Comparison of ENCODE assay signal across 8 cellular contexts in the genomic region with DNA sequence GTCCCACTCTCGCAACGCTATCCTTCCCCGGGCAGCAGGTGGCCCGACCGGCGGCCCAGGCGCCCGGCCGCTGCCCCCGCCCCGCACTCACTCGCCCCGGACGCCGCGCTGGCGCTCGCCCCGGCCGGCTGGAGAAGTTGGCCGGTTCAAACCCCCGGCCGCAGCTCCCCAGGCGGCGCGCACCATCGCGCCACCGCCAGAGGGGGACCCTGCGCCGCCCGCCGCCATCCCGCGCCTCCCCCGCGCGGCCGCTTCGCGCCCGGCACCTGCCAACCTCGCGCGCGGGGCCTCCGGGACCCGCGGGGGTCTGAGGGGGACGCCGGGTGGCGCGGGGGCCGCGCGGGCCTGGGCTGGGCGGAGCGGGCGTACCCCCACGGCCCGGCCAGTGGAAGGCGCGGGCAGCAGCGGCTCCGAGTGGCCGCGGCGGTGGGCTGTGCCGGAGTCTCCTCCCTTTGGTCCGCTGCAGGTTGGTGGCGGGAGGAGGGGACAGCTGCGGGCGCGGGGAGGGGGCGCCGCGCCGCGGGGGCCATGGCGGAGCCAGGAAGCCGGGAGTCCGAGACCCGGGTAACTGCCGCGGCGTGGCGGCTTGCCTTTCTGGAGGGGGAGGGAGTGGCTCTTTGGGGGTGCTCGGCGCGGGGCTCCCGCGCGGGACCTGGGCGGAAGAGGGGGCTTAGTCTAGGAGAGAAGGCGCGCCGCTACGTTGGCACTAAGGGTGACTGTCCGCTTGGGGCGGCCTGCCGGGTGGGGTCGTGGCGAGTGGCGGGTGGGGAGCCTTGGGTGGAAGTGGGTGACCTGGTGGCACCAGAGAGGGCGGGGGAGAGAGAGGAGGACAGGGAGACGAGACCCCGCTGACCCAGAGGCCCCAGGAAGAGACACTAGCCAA. TPM values are rescaled to one million over a fixed set of nuclear protein-coding genes. Genes with fewer than 3 reads are reported as not detected.
DNase-seq lines count a peak whose midpoint lies in the region; ATAC-seq, FAIRE-seq and TF ChIP-seq lines count a peak whose summit lies in the region.

A gene (plus strand): TSS at position 434 of the 883 bp plus-strand sequence. CDS start 95 bp downstream, at position 529.
A gene (minus strand): TSS at position 139 of the 883 bp plus-strand sequence. CDS start 715 bp downstream, outside the sequence.

- ATAC-seq in HepG2: peak; percentile 74

- peaks cover 66% of the 10 kb centered on the region for H3K79me2 ChIP-seq in HepG2 (ENCODE audit: insufficient read depth, low read length)

- intact Hi-C loops in HepG2 (cut with micrococcal nuclease; ENCODE audit: unreplicated experiment): loop anchor here (5.0 kb wide), 1 partner anchor 32 kb away; no protein-coding TSS in a partner anchor

- H3K4me3 ChIP-seq in HepG2 (replicated peaks in 1 of 3; ENCODE audit: insufficient read depth in 1 of 3, low read depth in 2 of 3, low read length in 3 of 3): peak within 1 kb of the TSS; percentile 86 to 94 (median 92)

- H3K4me1 ChIP-seq in HepG2 (ENCODE audit: insufficient read depth, low read length): peaks cover 79% of the 10 kb centered on the region

- POLR2A ChIA-PET in HepG2 (lab: Yijun Ruan, JAX): interaction anchor here (0.8 to 11.6 kb wide), 10 partner anchors 9 to 180 kb away, joined by 3 to 383 read pairs (median 4); a partner anchor contains a TSS

- in situ Hi-C loops in HepG2 (cut with HindIII; ENCODE audit: extremely low pct_ligation_motif_present, low pct_unique_long_range_greater_than_20kb): no loop called here

- DNase-seq in HCEC 1CT: peak; percentile 59
- peak; percentile 62 for DNase-seq in NCI-H1105 treated with DMSO at 0.1 percent for 48 hours (lab: John Stamatoyannopoulos, UW)
- DNase-seq in activated CD4-positive, CD25-positive, alpha-beta regulatory T cell treated with anti-CD3 and anti-CD28 coated beads, Interleukin-2, amount 50 U/mL, for 72 hours: peak; percentile 67
- DNase-seq in dermis microvascular lymphatic vessel endothelial cell (ENCODE audit: low read depth in 2 of 2): peak; percentile 49 to 87
- peak; percentile 62 for DNase-seq in HepG2 (ENCODE audit: low spot score)
- DNase-seq in stimulated activated CD4-positive, alpha-beta T cell treated with anti-CD3 and anti-CD28 coated beads, Interleukin-4, amount 100 ng/mL, for 4 hours: peak; percentile 5 to 36
- no peak for DNase-seq in NCI-H187 treated with DMSO at 0.1 percent for 48 hours (lab: John Stamatoyannopoulos, UW)

- no peaks in the 10 kb centered on the region; a peak in 1 of 5 replicates for H3K27me3 ChIP-seq in HepG2 (ENCODE audit: control insufficient read depth in 1 of 2, insufficient read depth in 2 of 2, low read length in 2 of 2)

- 0 out of 2 replicates have a peak, but pooled peaks have one; percentile 8 for TF ChIP-seq CTCF in HepG2 (CRISPR knock-in tag; IDR thresholded peaks at IDR 0.05)

- FAIRE-seq in HepG2 (lab: Jason Lieb, UNC): no peak

- no peak for TF ChIP-seq EP300 in HepG2 (IDR thresholded peaks at IDR 0.05; ENCODE audit: low read depth in 2 of 2, low read length in 2 of 2)
- TF ChIP-seq EP300 in HepG2 (CRISPR knock-in tag; IDR thresholded peaks at IDR 0.05; ENCODE audit: borderline replicate concordance): no peak

- BruUV-seq in HepG2 (replicated peaks; lab: Mats Ljungman, UMichigan): no TSS peak

- peak within 1 kb of the TSS; percentile 91 for H3K4me2 ChIP-seq in HepG2 (ENCODE audit: low read depth, low read length)

- peaks cover 5 to 17% of the 10 kb centered on the region in 2 experiments for H3K36me3 ChIP-seq in HepG2 (replicated peaks in 1 of 2; ENCODE audit: control insufficient read depth in 1 of 2, insufficient read depth in 2 of 2, low read length in 2 of 2)

- no peak within 1 kb of the TSS for H2AFZ ChIP-seq in HepG2 (ENCODE audit: low read length)

- CTCF ChIA-PET in HepG2 (lab: Yijun Ruan, JAX; ENCODE audit: low intra/inter-chr PET ratio, low total read pairs): interaction anchor here (0.8 to 1.8 kb wide), 2 partner anchors 15 to 25 kb away, joined by 3 to 7 read pairs; no protein-coding TSS in a partner anchor

- H3K9me3 ChIP-seq in HepG2 (ENCODE audit: low read length): no peaks in the 10 kb centered on the region

- peaks cover 25% of the 10 kb centered on the region for H4K20me1 ChIP-seq in HepG2 (ENCODE audit: insufficient read depth, low read length)

- 5% methylated on average over 4 of the region's 107 CpGs for WGBS in HepG2 (ENCODE audit: low lambda C conversion rate)

- peak; percentile 31; the same call in 1 of the 2 replicates for TF ChIP-seq RAD21 in HepG2 (CRISPR knock-in tag; IDR thresholded peaks at IDR 0.05)

- peak; percentile 68 for TF ChIP-seq POLR2A in GM10847 (IDR thresholded peaks at IDR 0.05; ENCODE audit: extremely low read depth, insufficient read length)
- TF ChIP-seq POLR2A in HepG2 (IDR thresholded peaks at IDR 0.05; ENCODE audit: insufficient read depth in 1 of 2, low read depth in 2 of 2, low read length in 2 of 2): peak; percentile 65 to 85

- peak within 1 kb of the TSS; percentile 88 for H3K27ac ChIP-seq in HepG2 (ENCODE audit: extremely low read length, insufficient read depth, low read length)

- H3K9ac ChIP-seq in HepG2 (ENCODE audit: insufficient read depth, low read depth, low read length): peak within 1 kb of the TSS; percentile 95

TF ChIP-seq in HepG2, 621 proteins besides CTCF, POLR2A, EP300 and RAD21 (continues in another document):
- TF ChIP-seq TBX2 (CRISPR knock-in tag; IDR thresholded peaks at IDR 0.05; ENCODE audit: borderline replicate concordance): 0 out of 2 replicates have a peak, but pooled peaks have one; percentile 33
- TF ChIP-seq ZNF563 (CRISPR knock-in tag; IDR thresholded peaks at IDR 0.05): 0 out of 2 replicates have a peak, but pooled peaks have one; percentile 11
- TF ChIP-seq ZNF674 (CRISPR knock-in tag; IDR thresholded peaks at IDR 0.05; ENCODE audit: low read depth): no peak
- TF ChIP-seq SP4 (CRISPR knock-in tag; IDR thresholded peaks at IDR 0.05): peak; percentile 38
- TF ChIP-seq KDM1A (CRISPR knock-in tag; IDR thresholded peaks at IDR 0.05): no peak
- 0 out of 2 replicates have a peak, but pooled peaks have one; percentile 28 for TF ChIP-seq ZBTB20 (CRISPR knock-in tag; IDR thresholded peaks at IDR 0.05; ENCODE audit: borderline replicate concordance, low read depth)
- TF ChIP-seq ZNF605 (CRISPR knock-in tag; IDR thresholded peaks at IDR 0.05): no peak
- TF ChIP-seq REL (CRISPR knock-in tag; conservative IDR thresholded peaks at IDR 0.05): no peak
- TF ChIP-seq EEA1 (CRISPR knock-in tag; IDR thresholded peaks at IDR 0.05; ENCODE audit: borderline replicate concordance): peak; percentile 65; the same call in 1 of the 2 replicates

RNA-seq across cellular contexts. Expression of the first gene that starts in this region (rescaled TPM):
- total RNA-seq in dermis microvascular lymphatic vessel endothelial cell (102 and 143 TPM in 2 replicates), HepG2 (2016; rRNA removed; fragmentation: Illumina TruSeq; extraction: Trizol) (94.8 and 133 TPM in 2 replicates)
- 214 and 241 TPM in 2 replicates for total RNA-seq in HepG2 (2016; cell fraction: cytosol; rRNA removed; fragmentation: Illumina TruSeq; extraction: Trizol; ENCODE audit: low read depth)
- total RNA-seq in HepG2 (2016; cell fraction: insoluble cytoplasmic fraction; rRNA removed; fragmentation: Illumina TruSeq; extraction: Trizol): 83.9 and 129 TPM in 2 replicates
- total RNA-seq in HepG2 (2016; cell fraction: membrane; rRNA removed; fragmentation: Illumina TruSeq; extraction: Trizol): 236 and 281 TPM in 2 replicates
- 43.0 and 55.9 TPM in 2 replicates for total RNA-seq in HepG2 (2016; cell fraction: nucleus; rRNA removed; fragmentation: Illumina TruSeq; extraction: Trizol)
- polyA plus RNA-seq in HepG2 (2011; rRNA removed): 141 and 191 TPM in 2 replicates
- 159 and 302 TPM in 2 replicates for polyA plus RNA-seq in HepG2 (2011; cell fraction: cytosol; rRNA removed)
- polyA plus RNA-seq in HepG2 (2011; cell fraction: nucleus; rRNA removed): 297 and 319 TPM in 2 replicates
- 112 and 147 TPM in 2 replicates for polyA plus RNA-seq in HepG2 (2012)
- polyA plus RNA-seq in HepG2 (2016; cell fraction: cytosol; fragmentation: Illumina TruSeq; extraction: Trizol; ENCODE audit: low read depth): 221 and 245 TPM in 2 replicates
- 107 and 116 TPM in 2 replicates for polyA plus RNA-seq in HepG2 (2016; cell fraction: insoluble cytoplasmic fraction; fragmentation: Illumina TruSeq; extraction: Trizol; ENCODE audit: low read depth)
- polyA plus RNA-seq in HepG2 (2016; cell fraction: membrane; fragmentation: Illumina TruSeq; extraction: Trizol; ENCODE audit: low read depth): 209 and 227 TPM in 2 replicates
- 107 and 117 TPM in 2 replicates for polyA plus RNA-seq in HepG2 (2016; cell fraction: nucleus; fragmentation: Illumina TruSeq; extraction: Trizol; ENCODE audit: insufficient read depth, low read depth)
- polyA minus RNA-seq in HepG2 (2011; rRNA and poly(A)+ RNA removed; ENCODE audit: low replicate concordance): 17.7 and 144 TPM in 2 replicates
- 94.1 and 104 TPM in 2 replicates for polyA minus RNA-seq in HepG2 (2011; cell fraction: cytosol; rRNA and poly(A)+ RNA removed)
- 39.0 and 46.2 TPM in 2 replicates for polyA minus RNA-seq in HepG2 (2011; cell fraction: nucleus; rRNA and poly(A)+ RNA removed)

RNA-seq across cellular contexts. Expression of the second gene that starts in this region (rescaled TPM):
- total RNA-seq in dermis microvascular lymphatic vessel endothelial cell: 50.2 and 62.0 TPM in 2 replicates
- 44.1 and 44.6 TPM in 2 replicates for total RNA-seq in HepG2 (2016; rRNA removed; fragmentation: Illumina TruSeq; extraction: Trizol)
- total RNA-seq in HepG2 (2016; cell fraction: cytosol; rRNA removed; fragmentation: Illumina TruSeq; extraction: Trizol; ENCODE audit: low read depth): 13.7 and 15.5 TPM in 2 replicates
- 40.1 and 44.0 TPM in 2 replicates for total RNA-seq in HepG2 (2016; cell fraction: insoluble cytoplasmic fraction; rRNA removed; fragmentation: Illumina TruSeq; extraction: Trizol)
- total RNA-seq in HepG2 (2016; cell fraction: membrane; rRNA removed; fragmentation: Illumina TruSeq; extraction: Trizol): 17.1 and 24.3 TPM in 2 replicates
- 22.6 and 23.7 TPM in 2 replicates for total RNA-seq in HepG2 (2016; cell fraction: nucleus; rRNA removed; fragmentation: Illumina TruSeq; extraction: Trizol)
- 63.6 and 86.4 TPM in 2 replicates for polyA plus RNA-seq in HepG2 (2011; rRNA removed)
- polyA plus RNA-seq in HepG2 (2011; cell fraction: cytosol; rRNA removed): 76.5 and 98.4 TPM in 2 replicates
- polyA plus RNA-seq in HepG2 (2011; cell fraction: nucleus; rRNA removed): 54.5 and 63.2 TPM in 2 replicates
- polyA plus RNA-seq in HepG2 (2012): 53.9 and 67.5 TPM in 2 replicates
- 13.5 and 13.9 TPM in 2 replicates for polyA plus RNA-seq in HepG2 (2016; cell fraction: cytosol; fragmentation: Illumina TruSeq; extraction: Trizol; ENCODE audit: low read depth)
- 41.1 and 43.9 TPM in 2 replicates for polyA plus RNA-seq in HepG2 (2016; cell fraction: insoluble cytoplasmic fraction; fragmentation: Illumina TruSeq; extraction: Trizol; ENCODE audit: low read depth)
- polyA plus RNA-seq in HepG2 (2016; cell fraction: membrane; fragmentation: Illumina TruSeq; extraction: Trizol; ENCODE audit: low read depth): 14.3 and 18.2 TPM in 2 replicates
- 31.5 and 36.8 TPM in 2 replicates for polyA plus RNA-seq in HepG2 (2016; cell fraction: nucleus; fragmentation: Illumina TruSeq; extraction: Trizol; ENCODE audit: insufficient read depth, low read depth)
- 30.9 and 77.7 TPM in 2 replicates for polyA minus RNA-seq in HepG2 (2011; rRNA and poly(A)+ RNA removed; ENCODE audit: low replicate concordance)
- 20.6 and 23.0 TPM in 2 replicates for polyA minus RNA-seq in HepG2 (2011; cell fraction: cytosol; rRNA and poly(A)+ RNA removed)
- polyA minus RNA-seq in HepG2 (2011; cell fraction: nucleus; rRNA and poly(A)+ RNA removed): 24.1 and 24.4 TPM in 2 replicates
